Comparison of ENCODE assay signal across 14 cellular contexts in genomic region chr1:26797627-26798026, GRCh38. TPM values are rescaled to one million over a fixed set of nuclear protein-coding genes. Genes with fewer than 3 reads are reported as not detected.
DNase-seq lines count a peak whose midpoint lies in the region; ATAC-seq and TF ChIP-seq lines count a peak whose summit lies in the region.
"Had no signal": no experiment of that assay in that cellular context is flagged by ENCODE, and none has a peak within 500 bp of the region (broad histone marks: within the 10 kb centered on the region; RNA-seq: fewer than 3 reads in every experiment).

No MANE protein-coding gene starts in this region.

- peaks cover 42% of the 10 kb centered on the region for H3K4me1 Mint-ChIP-seq in CD8-positive, alpha-beta T cell (ENCODE audit: low read depth)
- H3K4me1 Mint-ChIP-seq in activated naive CD8-positive, alpha-beta T cell treated with anti-CD3 and anti-CD28 coated beads for 36 hours: peaks cover 51% of the 10 kb centered on the region
- peaks cover 19 to 65% (median 33%) of the 10 kb centered on the region in 7 donors for H3K4me1 Mint-ChIP-seq in naive thymus-derived CD4-positive, alpha-beta T cell

- CTCF ChIA-PET in CD8-positive, alpha-beta T cell (lab: Charles Lee): interaction anchor here (0.5 to 5.2 kb wide), 8 partner anchors 8 to 199 kb away, joined by 3 to 65 read pairs (median 4); partner anchors contain the start of gene PIGV
- CTCF ChIA-PET in naive thymus-derived CD4-positive, alpha-beta T cell (lab: Charles Lee): no interaction called here

- no peak overlapping the region for H3K9ac ChIP-seq in BLaER1

- no peaks in the 10 kb centered on the region for H3K27me3 ChIP-seq in BLaER1
- H3K27me3 ChIP-seq in CD8-positive, alpha-beta T cell (ENCODE audit: insufficient read depth, low read length): no peaks in the 10 kb centered on the region
- H3K27me3 ChIP-seq in naive thymus-derived CD4-positive, alpha-beta T cell (ENCODE audit: control insufficient read depth in 2 of 2, insufficient read depth in 2 of 2, low read length in 2 of 2): no peaks in the 10 kb centered on the region

- H3K9me3 ChIP-seq in BLaER1: no peaks in the 10 kb centered on the region
- no peaks in the 10 kb centered on the region for H3K9me3 ChIP-seq in CD8-positive, alpha-beta T cell (ENCODE audit: low read length)
- no peaks in the 10 kb centered on the region for H3K9me3 ChIP-seq in naive thymus-derived CD4-positive, alpha-beta T cell (ENCODE audit: control insufficient read depth in 2 of 3, low read length in 3 of 3)

- POLR2A ChIA-PET in CD8-positive, alpha-beta T cell (lab: Charles Lee): interaction anchor here (1.3 to 5.9 kb wide), 2 partner anchors 9 to 105 kb away, joined by 3 to 45 read pairs; partner anchors contain the start of gene PIGV
- POLR2A ChIA-PET in naive thymus-derived CD4-positive, alpha-beta T cell (lab: Charles Lee): interaction anchor here (0.7 kb wide), 1 partner anchor 9 kb away, joined by 3 read pairs; the partner anchor contains the start of gene PIGV

- peak overlapping the region; percentile 83 for H3K27ac Mint-ChIP-seq in CD8-positive, alpha-beta T cell
- peak overlapping the region; percentile 62 for H3K27ac Mint-ChIP-seq in activated naive CD8-positive, alpha-beta T cell treated with anti-CD3 and anti-CD28 coated beads for 36 hours
- H3K27ac Mint-ChIP-seq in naive thymus-derived CD4-positive, alpha-beta T cell: peak overlapping the region in 7 of 9 donors; percentile 36 to 80 (median 57)
- H3K27ac Mint-ChIP-seq: WTC11 had no signal

- peaks cover 19% of the 10 kb centered on the region for H3K4me1 ChIP-seq in BLaER1
- peaks cover 38% of the 10 kb centered on the region for H3K4me1 ChIP-seq in CD8-positive, alpha-beta T cell (ENCODE audit: insufficient read depth, low read length)
- peaks cover 12 to 35% of the 10 kb centered on the region in 2 donors for H3K4me1 ChIP-seq in naive thymus-derived CD4-positive, alpha-beta T cell (ENCODE audit: control insufficient read depth in 2 of 2, insufficient read depth in 2 of 2, low read length in 2 of 2)

- H3K36me3 ChIP-seq in BLaER1: peaks cover 17% of the 10 kb centered on the region
- H3K36me3 ChIP-seq in CD8-positive, alpha-beta T cell (ENCODE audit: insufficient read depth, low read length): no peaks in the 10 kb centered on the region
- peaks cover 0 to 32% (median 3%) of the 10 kb centered on the region in 3 experiments for H3K36me3 ChIP-seq in naive thymus-derived CD4-positive, alpha-beta T cell (ENCODE audit: control insufficient read depth in 2 of 3, insufficient read depth in 3 of 3, low read length in 3 of 3)

- H3K27ac ChIP-seq in BLaER1: peak overlapping the region; percentile 0; the same call in 1 of the 2 replicates
- no peak overlapping the region for H3K27ac ChIP-seq in CD8-positive, alpha-beta T cell (ENCODE audit: low read depth, low read length)
- H3K27ac ChIP-seq in naive thymus-derived CD4-positive, alpha-beta T cell (ENCODE audit: low read depth, low read length): no peak overlapping the region

- peak overlapping the region; percentile 70 for H3K4me2 ChIP-seq in BLaER1

- no peaks in the 10 kb centered on the region for H4K20me1 ChIP-seq in BLaER1

- no peak for DNase-seq in CD8-positive, alpha-beta T cell
- DNase-seq in activated naive CD8-positive, alpha-beta T cell treated with anti-CD3 and anti-CD28 coated beads for 36 hours: no peak
- no peak for DNase-seq in naive thymus-derived CD4-positive, alpha-beta T cell
- DNase-seq in kidney tubule cell (ENCODE audit: low spot score) (no peak), NCI-H1105 treated with DMSO at 0.1 percent for 48 hours (lab: John Stamatoyannopoulos, UW) (no peak), sciatic nerve (ENCODE audit: low spot score) (no peak)
- DNase-seq: activated naive CD4-positive, alpha-beta T cell; IMR-90; NCI-H187; stimulated activated CD4-positive, alpha-beta T cell treated with anti-CD3 and anti-CD28 coated beads, Interleukin-2, amount 100 ng/mL, for 48 hours; SW 1271 had no signal

- TF ChIP-seq CTCF in CD8-positive, alpha-beta T cell (IDR thresholded peaks at IDR 0.05): no peak

- no peak for ATAC-seq in CD8-positive, alpha-beta T cell
- no peak for ATAC-seq in naive thymus-derived CD4-positive, alpha-beta T cell
- no peak for ATAC-seq in GM19351 (IDR thresholded peaks at IDR 0.05; ENCODE audit: unreplicated experiment)
- ATAC-seq in sciatic nerve: no peak
- ATAC-seq: WTC11 had no signal

- no peak overlapping the region for H3K4me3 Mint-ChIP-seq in CD8-positive, alpha-beta T cell
- no peak overlapping the region for H3K4me3 Mint-ChIP-seq in activated naive CD8-positive, alpha-beta T cell treated with anti-CD3 and anti-CD28 coated beads for 36 hours
- H3K4me3 Mint-ChIP-seq in naive thymus-derived CD4-positive, alpha-beta T cell: no peak overlapping the region
- H3K4me3 Mint-ChIP-seq: WTC11 had no signal

- no peaks in the 10 kb centered on the region for H3K27me3 Mint-ChIP-seq in CD8-positive, alpha-beta T cell (ENCODE audit: low read depth)
- H3K27me3 Mint-ChIP-seq in activated naive CD8-positive, alpha-beta T cell treated with anti-CD3 and anti-CD28 coated beads for 36 hours: no peaks in the 10 kb centered on the region
- H3K27me3 Mint-ChIP-seq in naive thymus-derived CD4-positive, alpha-beta T cell: no peaks in the 10 kb centered on the region

- no peaks in the 10 kb centered on the region for H3K9me3 Mint-ChIP-seq in CD8-positive, alpha-beta T cell
- H3K9me3 Mint-ChIP-seq in activated naive CD8-positive, alpha-beta T cell treated with anti-CD3 and anti-CD28 coated beads for 36 hours: no peaks in the 10 kb centered on the region
- no peaks in the 10 kb centered on the region for H3K9me3 Mint-ChIP-seq in naive thymus-derived CD4-positive, alpha-beta T cell

- no peak overlapping the region for H3K4me3 ChIP-seq in BLaER1
- no peak overlapping the region for H3K4me3 ChIP-seq in CD8-positive, alpha-beta T cell (ENCODE audit: low read depth, low read length)
- H3K4me3 ChIP-seq in naive thymus-derived CD4-positive, alpha-beta T cell (ENCODE audit: low read length): no peak overlapping the region

- intact Hi-C loops in CD8-positive, alpha-beta T cell (cut with DNase I, micrococcal nuclease): no loop called here
- intact Hi-C loops in naive thymus-derived CD4-positive, alpha-beta T cell (cut with micrococcal nuclease): no loop called here
- intact Hi-C loops in sciatic nerve (cut with DNase I): no loop called here

- peaks cover 42% of the 10 kb centered on the region for H3K36me3 Mint-ChIP-seq in CD8-positive, alpha-beta T cell
- H3K36me3 Mint-ChIP-seq in activated naive CD8-positive, alpha-beta T cell treated with anti-CD3 and anti-CD28 coated beads for 36 hours: peaks cover 46% of the 10 kb centered on the region
- peaks cover 13 to 38% (median 28%) of the 10 kb centered on the region in 5 donors for H3K36me3 Mint-ChIP-seq in naive thymus-derived CD4-positive, alpha-beta T cell

RNA-seq across cellular contexts. Expression of gene PIGV, which starts 9.9 kb away (rescaled TPM):
- total RNA-seq in CD8-positive, alpha-beta T cell: 10 to 100 TPM in 1 of 2 experiments, 1 to 10 TPM in 1; 9.5 to 12.7 TPM
- 10 to 100 TPM; 20.8 to 20.9 TPM for total RNA-seq in activated naive CD8-positive, alpha-beta T cell treated with anti-CD3 and anti-CD28 coated beads for 36 hours
- total RNA-seq in naive thymus-derived CD4-positive, alpha-beta T cell: 10 to 100 TPM in 4 of 5 experiments, 1 to 10 TPM in 1; 8.4 to 17.9 (median 16.7) TPM
- 10 to 100 TPM in 1 of 2 donors, 1 to 10 TPM in 1; 7.0 to 11.3 TPM for polyA plus RNA-seq in naive thymus-derived CD4-positive, alpha-beta T cell
- 10.6 TPM for total RNA-seq in sciatic nerve

RNA-seq across cellular contexts. Expression of gene ZDHHC18, which starts 28.9 kb away (rescaled TPM):
- 10 to 100 TPM; 55.2 to 55.4 TPM for total RNA-seq in CD8-positive, alpha-beta T cell
- 10 to 100 TPM; 48.5 to 48.8 TPM for total RNA-seq in activated naive CD8-positive, alpha-beta T cell treated with anti-CD3 and anti-CD28 coated beads for 36 hours
- total RNA-seq in naive thymus-derived CD4-positive, alpha-beta T cell: 10 to 100 TPM; 36.4 to 72.4 (median 39.7) TPM
- 10 to 100 TPM in 1 of 2 donors, 1 to 10 TPM in 1; 3.1 to 11.0 TPM for polyA plus RNA-seq in naive thymus-derived CD4-positive, alpha-beta T cell
- 21.2 TPM for total RNA-seq in sciatic nerve
